Comparison of ENCODE assay signal across 1 cellular context in genomic region chr14:34496679-34497513, GRCh38.
A peak's percentile ranks its signal among the peaks of the same experiment; 100 is the strongest.
TF ChIP-seq lines count a peak whose summit lies in the region.

No MANE protein-coding gene starts in this region.

TF ChIP-seq in IMR-90, 13 proteins besides CTCF, POLR2A, EP300 and RAD21 (continued from another document):
- TF ChIP-seq CHD1 (IDR thresholded peaks at IDR 0.05; ENCODE audit: low read depth, low read length) (peak; percentile 52; the same call in 1 of the 2 replicates), FOS (IDR thresholded peaks at IDR 0.05; ENCODE audit: low read depth, low read length) (peak; percentile 99), RFX5 (IDR thresholded peaks at IDR 0.05; ENCODE audit: low read depth, low read length) (no peak), USF2 (IDR thresholded peaks at IDR 0.05; ENCODE audit: low read depth, low read length) (no peak), MAFK (IDR thresholded peaks at IDR 0.05; ENCODE audit: low read depth, low read length) (peak; percentile 35; the same call in 1 of the 2 replicates), CEBPB (IDR thresholded peaks at IDR 0.05; ENCODE audit: low read depth, low read length) (peak; percentile 73), MAZ (IDR thresholded peaks at IDR 0.05; ENCODE audit: borderline replicate concordance, low read depth, low read length) (peak; percentile 64; the same call in 1 of the 2 replicates)
